1 cellular context compared by ENCODE assay signal in the genomic region with DNA sequence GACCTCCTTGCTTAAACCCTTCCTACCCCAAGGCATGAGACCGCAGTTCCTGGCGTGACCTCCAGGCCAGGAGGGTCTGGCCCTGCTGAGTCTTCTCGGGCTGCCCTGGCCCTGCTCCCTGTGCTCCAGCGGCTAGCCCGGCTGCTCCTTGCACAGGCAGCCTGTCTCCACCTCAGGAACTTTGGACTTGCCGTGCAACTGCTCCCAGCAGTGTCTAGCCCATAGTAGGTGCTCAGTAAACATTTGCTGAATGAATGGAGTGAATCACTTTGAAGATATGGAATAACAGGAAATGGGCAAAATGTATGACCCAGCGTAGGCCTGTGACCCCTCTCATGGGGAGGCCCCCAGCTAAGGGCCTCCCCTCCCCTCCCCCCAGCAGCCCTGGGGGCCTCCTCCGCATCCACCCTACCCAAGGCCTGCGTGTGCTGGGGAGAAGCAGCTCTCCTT.
TF ChIP-seq lines count a peak whose summit lies in the region.

No MANE protein-coding gene starts in this region.

TF ChIP-seq in GM23338, 12 proteins besides CTCF, POLR2A, EP300 and RAD21 (continued from another document):
- no peak for TF ChIP-seq ZNF462 (CRISPR knock-in tag; IDR thresholded peaks at IDR 0.05)
- TF ChIP-seq EZH2phosphoT487 (IDR thresholded peaks at IDR 0.05; ENCODE audit: unreplicated experiment) = no peak
- TF ChIP-seq ZNF114 (CRISPR knock-in tag; IDR thresholded peaks at IDR 0.05) = no peak
TF ChIP-seq in GM23338: peak in this region for 0.
